Comparison of ENCODE assay signal across 16 cellular contexts in genomic region chr6:37522836-37523235, GRCh38. TPM values are rescaled to one million over a fixed set of nuclear protein-coding genes. Genes with fewer than 3 reads are reported as not detected.
DNase-seq lines count a peak whose midpoint lies in the region; ATAC-seq, FAIRE-seq and TF ChIP-seq lines count a peak whose summit lies in the region.
"Had no signal": no experiment of that assay in that cellular context is flagged by ENCODE, and none has a peak within 500 bp of the region (broad histone marks: within the 10 kb centered on the region; RNA-seq: fewer than 3 reads in every experiment).

No MANE protein-coding gene starts in this region.

- FAIRE-seq in H1 (lab: Jason Lieb, UNC): no peak
- FAIRE-seq: HepG2, HTR-8/SVneo had no signal

- H3K9me3 Mint-ChIP-seq in stimulated activated naive CD8-positive, alpha-beta T cell treated with anti-CD3 and anti-CD28 coated beads, Interleukin-15, Interleukin-2, amounts not matched to agents 100 ng/mL and 50 ng/mL, for 24 hours: no peaks in the 10 kb centered on the region
- H3K9me3 Mint-ChIP-seq in stimulated activated naive CD8-positive, alpha-beta T cell treated with anti-CD3 and anti-CD28 coated beads, Interleukin-15, amount 100 ng/mL, for 72 hours: no peaks in the 10 kb centered on the region
- H3K9me3 Mint-ChIP-seq: GM23338, H9 had no signal

- no peak overlapping the region for H3K4me3 ChIP-seq in HEK293 (ENCODE audit: low read depth, low read length)
- H3K4me3 ChIP-seq in H1 (ENCODE audit: extremely low read depth in 1 of 4, insufficient read depth in 2 of 4, low read depth in 3 of 4, low read length in 4 of 4): no peak overlapping the region
- H3K4me3 ChIP-seq: GM23338 had no signal

- ATAC-seq in stimulated activated naive CD8-positive, alpha-beta T cell treated with anti-CD3 and anti-CD28 coated beads, Interleukin-15, amount 100 ng/mL, for 72 hours: no peak
- no peak for ATAC-seq in GM21526 (IDR thresholded peaks at IDR 0.05; ENCODE audit: low FRiP score, unreplicated experiment)
- ATAC-seq: GM23338, HepG2 had no signal

- no peak overlapping the region for H3K14ac ChIP-seq in H1 (ENCODE audit: insufficient read length)

- H4K8ac ChIP-seq in H1 (ENCODE audit: extremely low read depth, insufficient read depth, low read length): no peak overlapping the region

- no peak overlapping the region for H2BK120ac ChIP-seq in H1 (replicated peaks; ENCODE audit: low read depth, low read length)

- CTCF ChIA-PET in HEK293 (lab: Yijun Ruan, JAX) (interaction anchor here (0.6 to 0.7 kb wide), 2 partner anchors 10 to 191 kb away, joined by 3 to 4 read pairs; no protein-coding TSS in a partner anchor), H1 (lab: Charles Lee; ENCODE audit: partially characterized antibody) (interaction anchor here (0.6 to 9.9 kb wide), 6 partner anchors 11 to 553 kb away, joined by 3 to 80 read pairs (median 4); no protein-coding TSS in a partner anchor)

- H2BK15ac ChIP-seq in H1 (ENCODE audit: low read length): no peak overlapping the region

- POLR2A ChIA-PET in HEK293 (lab: Yijun Ruan, JAX) (interaction anchor here (0.6 kb wide), 1 partner anchor 535 kb away, joined by 8 read pairs; no protein-coding TSS in a partner anchor), H1 (lab: Charles Lee; ENCODE audit: partially characterized antibody) (no interaction called here)

- H3K4ac ChIP-seq in H1 (replicated peaks; ENCODE audit: insufficient read length, low read depth, low read length): no peak overlapping the region

- H3K9ac ChIP-seq in H1 (replicated peaks in 1 of 4; ENCODE audit: extremely low read depth in 1 of 4, low read depth in 3 of 4, low read length in 3 of 4): no peak overlapping the region

- TF ChIP-seq POLR2A in H1 (IDR thresholded peaks at IDR 0.05; ENCODE audit: control extremely low read depth in 1 of 2, low read depth in 2 of 2, low read length in 2 of 2): no peak

- H3K79me2 ChIP-seq in H1 (ENCODE audit: control insufficient read depth in 1 of 2, insufficient read depth in 2 of 2, low read length in 2 of 2): no peaks in the 10 kb centered on the region

- peak overlapping the region; percentile 65 for H3K27ac Mint-ChIP-seq in stimulated activated naive CD8-positive, alpha-beta T cell treated with anti-CD3 and anti-CD28 coated beads, Interleukin-15, Interleukin-2, amounts not matched to agents 100 ng/mL and 50 ng/mL, for 24 hours
- no peak overlapping the region for H3K27ac Mint-ChIP-seq in stimulated activated naive CD8-positive, alpha-beta T cell treated with anti-CD3 and anti-CD28 coated beads, Interleukin-15, amount 100 ng/mL, for 72 hours
- H3K27ac Mint-ChIP-seq: GM23338, H9 had no signal

- H2AK5ac ChIP-seq in H1 (ENCODE audit: low read depth, low read length): no peak overlapping the region

- DNase-seq in stimulated activated naive CD8-positive, alpha-beta T cell treated with anti-CD3 and anti-CD28 coated beads, Interleukin-15, amount 100 ng/mL, for 72 hours: no peak
- no peak for DNase-seq in H1 (ENCODE audit: low read depth in 1 of 2, low spot score in 2 of 2)
- no peak for DNase-seq in NCI-H1417 (lab: John Stamatoyannopoulos, UW)
- DNase-seq in activated gamma-delta T cell (lab: John Stamatoyannopoulos, UW): no peak
- DNase-seq: 8988T, AML-193, C1 segment of cervical spinal cord, Calu3, DMS 273 treated with DMSO at 0.1 percent for 48 hours, H9 had no signal

- WGBS in H1 (ENCODE audit: extremely low coverage in 1 of 2, insufficient coverage in 1 of 2, insufficient read length in 1 of 2, insufficient replicate concordance in 2 of 2, low coverage in 1 of 2, low lambda C conversion rate in 2 of 2, missing lambda C conversion rate in 1 of 2), 2 experiments: 91% methylated on average over 3 of the region's 3 CpGs; no CpG with 5 or more reads in 1 of the 2 experiments

- H3K4me3 Mint-ChIP-seq in stimulated activated naive CD8-positive, alpha-beta T cell treated with anti-CD3 and anti-CD28 coated beads, Interleukin-15, Interleukin-2, amounts not matched to agents 100 ng/mL and 50 ng/mL, for 24 hours: no peak overlapping the region
- no peak overlapping the region for H3K4me3 Mint-ChIP-seq in stimulated activated naive CD8-positive, alpha-beta T cell treated with anti-CD3 and anti-CD28 coated beads, Interleukin-15, amount 100 ng/mL, for 72 hours
- H3K4me3 Mint-ChIP-seq: GM23338, H9 had no signal

- H3K23ac ChIP-seq in H1 (ENCODE audit: insufficient read length): no peak overlapping the region

- no peak overlapping the region for H3K27ac ChIP-seq in HEK293 (ENCODE audit: extremely low read depth, low read depth, low read length)
- H3K27ac ChIP-seq in H1 (ENCODE audit: low read depth, low read length): no peak overlapping the region

- no peaks in the 10 kb centered on the region for H3K27me3 ChIP-seq in H1 (replicated peaks in 1 of 4; ENCODE audit: control insufficient read depth in 3 of 4, extremely low read depth in 1 of 4, insufficient read depth in 3 of 4, low read length in 3 of 4)

- H3K36me3 ChIP-seq in HEK293 (ENCODE audit: control insufficient read depth in 2 of 2, insufficient read depth in 1 of 2, low read length in 2 of 2): no peaks in the 10 kb centered on the region
- H3K36me3 ChIP-seq in H1 (ENCODE audit: control insufficient read depth in 2 of 4, insufficient read depth in 4 of 4, low read length in 3 of 4): no peaks in the 10 kb centered on the region

- H3K23me2 ChIP-seq in H1 (ENCODE audit: low read depth, low read length): peaks cover 3% of the 10 kb centered on the region; the same call in 1 of the 2 replicates

- no peak overlapping the region for H3K18ac ChIP-seq in H1 (ENCODE audit: extremely low read depth, low read length)

- peaks cover 0 to 2% of the 10 kb centered on the region in 2 experiments for H4K20me1 ChIP-seq in H1 (replicated peaks in 1 of 2; ENCODE audit: control insufficient read depth in 1 of 2, insufficient read depth in 2 of 2, low read length in 2 of 2)

- H3K56ac ChIP-seq in H1 (replicated peaks; ENCODE audit: insufficient read length, low read depth, low read length): no peak overlapping the region

- no peak overlapping the region for H4K91ac ChIP-seq in H1 (replicated peaks; ENCODE audit: insufficient read length, low read length)

- no peak overlapping the region for H4K5ac ChIP-seq in H1 (ENCODE audit: insufficient read length, low read depth, low read length)

- TF ChIP-seq EP300 in H1 (IDR thresholded peaks at IDR 0.05; ENCODE audit: borderline replicate concordance in 1 of 2, low read depth in 2 of 2, low read length in 2 of 2): no peak

- no peaks in the 10 kb centered on the region for H3K36me3 Mint-ChIP-seq in stimulated activated naive CD8-positive, alpha-beta T cell treated with anti-CD3 and anti-CD28 coated beads, Interleukin-15, Interleukin-2, amounts not matched to agents 100 ng/mL and 50 ng/mL, for 24 hours (ENCODE audit: low read depth)

- no peaks in the 10 kb centered on the region for H3K9me3 ChIP-seq in HEK293 (ENCODE audit: control insufficient read depth, insufficient read depth, low read depth, low read length)
- no peaks in the 10 kb centered on the region for H3K9me3 ChIP-seq in H1 (ENCODE audit: insufficient read depth in 2 of 2, low read depth in 1 of 2, low read length in 1 of 2)

- H2BK5ac ChIP-seq in H1 (ENCODE audit: low read depth, low read length): no peak overlapping the region

- no peak for TF ChIP-seq RAD21 in H1 (IDR thresholded peaks at IDR 0.05 in 1 of 2, conservative IDR thresholded peaks at IDR 0.05 in 1 of 2; ENCODE audit: low read depth in 2 of 2, low read length in 2 of 2)

- H2AFZ ChIP-seq in H1 (ENCODE audit: low read length): no peak overlapping the region
- H2AFZ ChIP-seq: GM23338 had no signal

- H3K4me1 ChIP-seq in HEK293 (ENCODE audit: control insufficient read depth, insufficient read depth, low read length) (no peaks in the 10 kb centered on the region), H1 (replicated peaks in 1 of 4; ENCODE audit: control insufficient read depth in 3 of 4, insufficient read depth in 4 of 4, low read length in 3 of 4) (no peaks in the 10 kb centered on the region; a peak in 2 of 7 replicates)

- H3K27me3 Mint-ChIP-seq in stimulated activated naive CD8-positive, alpha-beta T cell treated with anti-CD3 and anti-CD28 coated beads, Interleukin-15, Interleukin-2, amounts not matched to agents 100 ng/mL and 50 ng/mL, for 24 hours: no peaks in the 10 kb centered on the region
- no peaks in the 10 kb centered on the region for H3K27me3 Mint-ChIP-seq in stimulated activated naive CD8-positive, alpha-beta T cell treated with anti-CD3 and anti-CD28 coated beads, Interleukin-15, amount 100 ng/mL, for 72 hours

- no peak overlapping the region for H3K4me2 ChIP-seq in H1 (ENCODE audit: insufficient read depth in 1 of 2, low read depth in 2 of 2, low read length in 2 of 2)
- H3K4me2 ChIP-seq: GM23338 had no signal

- H2BK20ac ChIP-seq in H1 (ENCODE audit: low read length): no peak overlapping the region

- TF ChIP-seq CTCF in HEK293 (tag by site-specific recombination; IDR thresholded peaks at IDR 0.05) (no peak), H1 (IDR thresholded peaks at IDR 0.05; ENCODE audit: control extremely low read depth in 1 of 3, insufficient read depth in 1 of 3, low read depth in 1 of 3, low read length in 3 of 3) (no peak)

- H3K79me1 ChIP-seq in H1 (ENCODE audit: low read depth, low read length): no peaks in the 10 kb centered on the region

- no peak overlapping the region for H2BK12ac ChIP-seq in H1 (ENCODE audit: low read depth, low read length)

- peaks cover 65% of the 10 kb centered on the region for H3K4me1 Mint-ChIP-seq in stimulated activated naive CD8-positive, alpha-beta T cell treated with anti-CD3 and anti-CD28 coated beads, Interleukin-15, Interleukin-2, amounts not matched to agents 100 ng/mL and 50 ng/mL, for 24 hours (ENCODE audit: low read depth)
- peaks cover 79% of the 10 kb centered on the region for H3K4me1 Mint-ChIP-seq in stimulated activated naive CD8-positive, alpha-beta T cell treated with anti-CD3 and anti-CD28 coated beads, Interleukin-15, amount 100 ng/mL, for 72 hours

TF ChIP-seq in HEK293, 187 proteins besides CTCF, POLR2A, EP300 and RAD21 (continues in another document):
- TF ChIP-seq ZBTB8A (tag by site-specific recombination; IDR thresholded peaks at IDR 0.05) (no peak), ZNF16 (tag by site-specific recombination; IDR thresholded peaks at IDR 0.05; ENCODE audit: low read depth) (peak; percentile 66; the same call in 1 of the 2 replicates)

TF ChIP-seq in H1, 55 proteins besides CTCF, POLR2A, EP300 and RAD21:
- peak; percentile 67; the same call in 1 of the 2 replicates for TF ChIP-seq KDM1A (IDR thresholded peaks at IDR 0.05; ENCODE audit: borderline replicate concordance, low read length)
- TF ChIP-seq KDM4A (IDR thresholded peaks at IDR 0.05; ENCODE audit: low read depth, low read length, severe bottlenecking): no peak

RNA-seq across cellular contexts. Expression of gene CCDC167, which starts 23.1 kb away (rescaled TPM):
- total RNA-seq in H1 (2021; fragmentation: NEBNext Ultra II Directional; extraction: Animal tissue kit (Norgen Biotek cat#: 25700)): 11.0 TPM in 2 replicates
- polyA plus RNA-seq in H1 (2011; rRNA removed): 20.6 and 26.5 TPM in 2 replicates
- polyA plus RNA-seq in H1 (2011; cell fraction: cytosol; rRNA removed): 28.8 TPM
- 13.9 TPM for polyA plus RNA-seq in H1 (2011; cell fraction: nucleus; rRNA removed)
- polyA plus RNA-seq in H1 (2012, experiment 1 of 2): 15.0 to 25.7 TPM (median 18.5 TPM) in 4 replicates
- polyA plus RNA-seq in H1 (2012, experiment 2 of 2): 41.9 TPM
- polyA plus RNA-seq in H1 (2013, experiment 1 of 2): 30.8 TPM
- 29.4 TPM for polyA plus RNA-seq in H1 (2013, experiment 2 of 2)
- 4.4 and 4.8 TPM in 2 replicates for polyA minus RNA-seq in H1 (2011; rRNA and poly(A)+ RNA removed)
- polyA minus RNA-seq in H1 (2011; cell fraction: cytosol; rRNA and poly(A)+ RNA removed): not detected
- polyA minus RNA-seq in H1 (2011; cell fraction: nucleus; rRNA and poly(A)+ RNA removed): 4.6 TPM
